In genomic region chr13:97627566-97627965, GRCh38 we compare ENCODE assay signal across 11 cellular contexts.
DNase-seq lines count a peak whose midpoint lies in the region; ATAC-seq and TF ChIP-seq lines count a peak whose summit lies in the region.
"Had no signal": no experiment of that assay in that cellular context is flagged by ENCODE, and none has a peak within 500 bp of the region (broad histone marks: within the 10 kb centered on the region; RNA-seq: fewer than 3 reads in every experiment).

No MANE protein-coding gene starts in this region.

- no TSS peak for BruUV-seq in MCF 10A (replicated peaks; lab: Mats Ljungman, UMichigan)

- peaks cover 6% of the 10 kb centered on the region for H3K4me1 Mint-ChIP-seq in MCF 10A (ENCODE audit: insufficient read depth, unreplicated experiment)
- H3K4me1 Mint-ChIP-seq: T-cell had no signal

- no peaks in the 10 kb centered on the region for H3K4me1 ChIP-seq in breast epithelium
- no peaks in the 10 kb centered on the region for H3K4me1 ChIP-seq in hepatocyte (ENCODE audit: insufficient read depth)
- H3K4me1 ChIP-seq in uterus: no peaks in the 10 kb centered on the region

- H3K9me3 Mint-ChIP-seq in MCF 10A (ENCODE audit: unreplicated experiment): peaks cover 9% of the 10 kb centered on the region

- no peaks in the 10 kb centered on the region for H4K20me1 ChIP-seq in hepatocyte (ENCODE audit: insufficient read depth, poor library complexity, severe bottlenecking)
- H4K20me1 ChIP-seq: BLaER1 treated with 17β-estradiol and CSF1 and Interleukin-3, amounts not matched to agents 10 nM and 100 nM had no signal

- TF ChIP-seq CTCF in MCF 10A (IDR thresholded peaks at IDR 0.05; ENCODE audit: unreplicated experiment) (no peak), breast epithelium (IDR thresholded peaks at IDR 0.05) (no peak), WERI-Rb-1 (IDR thresholded peaks at IDR 0.05; ENCODE audit: low read depth, low read length) (no peak), hepatocyte (IDR thresholded peaks at IDR 0.05; ENCODE audit: poor library complexity) (no peak), uterus (IDR thresholded peaks at IDR 0.05) (no peak), GM20000 (IDR thresholded peaks at IDR 0.05; ENCODE audit: extremely low read depth, missing control alignments) (no peak)

- H3K9me2 ChIP-seq in hepatocyte (replicated peaks; ENCODE audit: insufficient read depth): no peaks in the 10 kb centered on the region

- H3K36me3 Mint-ChIP-seq in MCF 10A (ENCODE audit: insufficient read depth, unreplicated experiment): no peaks in the 10 kb centered on the region
- H3K36me3 Mint-ChIP-seq: T-cell had no signal

- H3K4me3 Mint-ChIP-seq in MCF 10A (ENCODE audit: unreplicated experiment): no peak overlapping the region
- H3K4me3 Mint-ChIP-seq: T-cell had no signal

- intact Hi-C loops in MCF 10A (cut with micrococcal nuclease): no loop called here
- intact Hi-C loops in breast epithelium (cut with DNase I; ENCODE audit: low total_unique reads): no loop called here
- intact Hi-C loops in uterus (cut with DNase I; ENCODE audit: low total_unique reads): no loop called here

- no peak for TF ChIP-seq POLR2A in breast epithelium (IDR thresholded peaks at IDR 0.05)
- no peak for TF ChIP-seq POLR2A in uterus (IDR thresholded peaks at IDR 0.05)

- no peaks in the 10 kb centered on the region for H3K27me3 Mint-ChIP-seq in MCF 10A (ENCODE audit: insufficient read depth, unreplicated experiment)

- no peak for ATAC-seq in activated CD4-positive, CD25-positive, alpha-beta regulatory T cell treated with anti-CD3 and anti-CD28 coated beads, Interleukin-2, amount 50 U/mL, for 24 hours
- ATAC-seq in HG02759 (IDR thresholded peaks at IDR 0.05; ENCODE audit: unreplicated experiment): no peak
- ATAC-seq: T-cell had no signal

- POLR2A ChIA-PET in MCF 10A (lab: Yijun Ruan, JAX): interaction anchor here (0.7 kb wide), 1 partner anchor 10 kb away, joined by 3 read pairs; no protein-coding TSS in a partner anchor

- H2AFZ ChIP-seq in hepatocyte: no peak overlapping the region

- H3K36me3 ChIP-seq in breast epithelium (no peaks in the 10 kb centered on the region), WERI-Rb-1 (no peaks in the 10 kb centered on the region), hepatocyte (replicated peaks; ENCODE audit: insufficient read depth, low read depth) (no peaks in the 10 kb centered on the region), uterus (no peaks in the 10 kb centered on the region)
- H3K36me3 ChIP-seq: BLaER1 treated with 17β-estradiol and CSF1 and Interleukin-3, amounts not matched to agents 10 nM and 100 nM had no signal

- CTCF ChIA-PET in MCF 10A (lab: Yijun Ruan, JAX): no interaction called here

- H3K27me3 ChIP-seq in breast epithelium: no peaks in the 10 kb centered on the region
- no peaks in the 10 kb centered on the region for H3K27me3 ChIP-seq in WERI-Rb-1 (ENCODE audit: insufficient read depth, low read depth, severe bottlenecking)
- H3K27me3 ChIP-seq in hepatocyte: no peaks in the 10 kb centered on the region
- no peaks in the 10 kb centered on the region for H3K27me3 ChIP-seq in uterus
- H3K27me3 ChIP-seq: BLaER1 treated with 17β-estradiol and CSF1 and Interleukin-3, amounts not matched to agents 10 nM and 100 nM had no signal

- no peak overlapping the region for H3K27ac Mint-ChIP-seq in MCF 10A (ENCODE audit: low read depth, unreplicated experiment)
- H3K27ac Mint-ChIP-seq: T-cell had no signal

- 41% methylated on average over 4 of the region's 4 CpGs for WGBS in hepatocyte (ENCODE audit: low lambda C conversion rate, missing lambda C conversion rate)

- H3K27ac ChIP-seq in breast epithelium (no peak overlapping the region), WERI-Rb-1 (peak overlapping the region; percentile 13; the same call in 1 of the 2 replicates), hepatocyte (no peak overlapping the region), uterus (no peak overlapping the region)
- H3K27ac ChIP-seq: BLaER1 treated with 17β-estradiol and CSF1 and Interleukin-3, amounts not matched to agents 10 nM and 100 nM had no signal

- H3K4me2 ChIP-seq in hepatocyte: peak overlapping the region; percentile 22
- H3K4me2 ChIP-seq: BLaER1 treated with 17β-estradiol and CSF1 and Interleukin-3, amounts not matched to agents 10 nM and 100 nM had no signal

- no peaks in the 10 kb centered on the region for H3K79me2 ChIP-seq in hepatocyte

- DNase-seq in MCF 10A (ENCODE audit: unreplicated experiment) (peak; percentile 92), breast epithelium (ENCODE audit: low spot score in 2 of 2) (no peak), WERI-Rb-1 (peak; percentile 93), hepatocyte (ENCODE audit: low spot score) (peak; percentile 63), uterus (peak; percentile 19 to 31), GM20000 (ENCODE audit: low spot score) (no peak)
- DNase-seq: stimulated activated CD4-positive, alpha-beta T cell treated with anti-CD3 and anti-CD28 coated beads, Interleukin-15, amount 100 ng/mL, for 24 hours; T-cell had no signal

- H3K4me3 ChIP-seq in breast epithelium: no peak overlapping the region
- H3K4me3 ChIP-seq in WERI-Rb-1 (ENCODE audit: low read depth, low read length): no peak overlapping the region
- H3K4me3 ChIP-seq in hepatocyte: no peak overlapping the region
- H3K4me3 ChIP-seq in uterus: no peak overlapping the region
- H3K4me3 ChIP-seq: BLaER1 treated with 17β-estradiol and CSF1 and Interleukin-3, amounts not matched to agents 10 nM and 100 nM had no signal

- peaks cover 7 to 9% of the 10 kb centered on the region in 2 donors for H3K9me3 ChIP-seq in breast epithelium
- no peaks in the 10 kb centered on the region for H3K9me3 ChIP-seq in WERI-Rb-1 (ENCODE audit: severe bottlenecking)
- H3K9me3 ChIP-seq in hepatocyte (ENCODE audit: low read depth): no peaks in the 10 kb centered on the region
- no peaks in the 10 kb centered on the region for H3K9me3 ChIP-seq in uterus

Comparison
In these comparisons a context has a peak if more than half of its experiments do, and no peak if none do; other contexts are left out.
1. DNase-seq: peak in MCF 10A (single experiment), WERI-Rb-1 (single experiment), hepatocyte (single experiment) and uterus (2 of 2); none in breast epithelium (0 of 2) and GM20000 (single experiment).